In genomic region chr17:64779344-64780095, GRCh38 we compare ENCODE assay signal across 8 cellular contexts.
DNase-seq lines count a peak whose midpoint lies in the region; TF ChIP-seq lines count a peak whose summit lies in the region.
"Had no signal": no experiment of that assay in that cellular context is flagged by ENCODE, and none has a peak within 500 bp of the region (broad histone marks: within the 10 kb centered on the region; RNA-seq: fewer than 3 reads in every experiment).

No MANE protein-coding gene starts in this region.

- peaks cover 12% of the 10 kb centered on the region for H3K4me1 Mint-ChIP-seq in HFFc6 (ENCODE audit: low read depth)
- H3K4me1 Mint-ChIP-seq in activated T-cell treated with anti-CD3 and anti-CD28 coated beads, Interleukin-2, amount 50 U/mL, for 24 hours (ENCODE audit: low read depth) = peaks cover 45% of the 10 kb centered on the region

- H3K9me3 ChIP-seq in smooth muscle cell (replicated peaks; ENCODE audit: low read depth) = no peaks in the 10 kb centered on the region

- peaks cover 11% of the 10 kb centered on the region for H4K20me1 ChIP-seq in smooth muscle cell (ENCODE audit: low read depth)

- H3K9ac ChIP-seq in smooth muscle cell (ENCODE audit: low read depth) = no peak overlapping the region

- no peaks in the 10 kb centered on the region for H3K36me3 ChIP-seq in smooth muscle cell (ENCODE audit: low read depth)

- no peak overlapping the region for H2AFZ ChIP-seq in smooth muscle cell (ENCODE audit: low read depth)

- peak overlapping the region; percentile 73 for H3K4me3 Mint-ChIP-seq in HFFc6
- H3K4me3 Mint-ChIP-seq in activated T-cell treated with anti-CD3 and anti-CD28 coated beads, Interleukin-2, amount 50 U/mL, for 24 hours = peak overlapping the region; percentile 72

- WGBS in smooth muscle cell (ENCODE audit: low lambda C conversion rate) = 6% methylated on average over 42 of the region's 44 CpGs

- peak overlapping the region; percentile 20 for H3K4me3 ChIP-seq in iPS-11a (ENCODE audit: low read depth, low read length)
- peak overlapping the region; percentile 54 for H3K4me3 ChIP-seq in smooth muscle cell

- no peak overlapping the region for H3K27ac Mint-ChIP-seq in HFFc6
- H3K27ac Mint-ChIP-seq in activated T-cell treated with anti-CD3 and anti-CD28 coated beads, Interleukin-2, amount 50 U/mL, for 24 hours = no peak overlapping the region

- no peaks in the 10 kb centered on the region for H3K79me2 ChIP-seq in smooth muscle cell (ENCODE audit: low read depth)

- H3K9me3 Mint-ChIP-seq in HFFc6 = no peaks in the 10 kb centered on the region
- H3K9me3 Mint-ChIP-seq in activated T-cell treated with anti-CD3 and anti-CD28 coated beads, Interleukin-2, amount 50 U/mL, for 24 hours = no peaks in the 10 kb centered on the region

- H3K27me3 ChIP-seq in smooth muscle cell (ENCODE audit: low read depth) = peaks cover 46% of the 10 kb centered on the region

- H3K4me2 ChIP-seq in smooth muscle cell = peak overlapping the region; percentile 97

- peak overlapping the region; percentile 19 for H3K27ac ChIP-seq in smooth muscle cell (ENCODE audit: low read depth)

- TF ChIP-seq CTCF in HFFc6 (IDR thresholded peaks at IDR 0.05) (no peak), smooth muscle cell (IDR thresholded peaks at IDR 0.05; ENCODE audit: borderline replicate concordance, insufficient read depth, poor library complexity, severe bottlenecking) (no peak)

- H3K27me3 Mint-ChIP-seq in HFFc6 (ENCODE audit: insufficient read depth) = peaks cover 8% of the 10 kb centered on the region; the same call in 1 of the 2 replicates
- peaks cover 24% of the 10 kb centered on the region for H3K27me3 Mint-ChIP-seq in activated T-cell treated with anti-CD3 and anti-CD28 coated beads, Interleukin-2, amount 50 U/mL, for 24 hours

- no peak for DNase-seq in HFFc6
- DNase-seq in activated T-cell treated with anti-CD3 and anti-CD28 coated beads, Interleukin-2, amount 50 U/mL, for 24 hours = no peak
- DNase-seq in smooth muscle cell (lab: John Stamatoyannopoulos, UW; ENCODE audit: unreplicated experiment) = no peak
- no peak for DNase-seq in SHP77 (lab: John Stamatoyannopoulos, UW)
- DNase-seq in anterior cingulate cortex (lab: John Stamatoyannopoulos, UW) = no peak
- DNase-seq in NCI-H446 (lab: John Stamatoyannopoulos, UW) = no peak
- DNase-seq: midbrain had no signal

- H3K36me3 Mint-ChIP-seq in HFFc6 (ENCODE audit: low read depth) = no peaks in the 10 kb centered on the region; the same call in 1 of the 2 replicates
- peaks cover 13% of the 10 kb centered on the region for H3K36me3 Mint-ChIP-seq in activated T-cell treated with anti-CD3 and anti-CD28 coated beads, Interleukin-2, amount 50 U/mL, for 24 hours (ENCODE audit: low read depth)

- H3K4me1 ChIP-seq in smooth muscle cell (ENCODE audit: low read depth) = peaks cover 49% of the 10 kb centered on the region

- no peaks in the 10 kb centered on the region for H3F3A ChIP-seq in smooth muscle cell (ENCODE audit: low read depth)
